8 cellular contexts compared by ENCODE assay signal in genomic region chrX:136878423-136878822, GRCh38. TPM values are rescaled to one million over a fixed set of nuclear protein-coding genes. Genes with fewer than 3 reads are reported as not detected.
DNase-seq lines count a peak whose midpoint lies in the region; ATAC-seq and TF ChIP-seq lines count a peak whose summit lies in the region.

No MANE protein-coding gene starts in this region.

- peaks cover 35% of the 10 kb centered on the region for H4K20me1 ChIP-seq in PC-3 (ENCODE audit: low read length)

- POLR2A ChIA-PET in PC-3 (lab: Charles Lee; ENCODE audit: unreplicated experiment), result interaction anchor here (0.6 kb wide), 1 partner anchor 110 kb away, joined by 13 read pairs; no protein-coding TSS in a partner anchor

- DNase-seq in GM12864 (ENCODE audit: low read depth), result no peak
- DNase-seq in PC-3, result no peak
- DNase-seq in epithelial cell of esophagus (ENCODE audit: low read depth), result no peak
- no peak for DNase-seq in progenitor cell of endocrine pancreas (ENCODE audit: low spot score, unreplicated experiment)
- DNase-seq in hippocampal formation (lab: John Stamatoyannopoulos, UW), result no peak
- no peak for DNase-seq in NCI-H1436 treated with DMSO at 0.1 percent for 48 hours (lab: John Stamatoyannopoulos, UW)

- H3K27me3 Mint-ChIP-seq in progenitor cell of endocrine pancreas, result no peaks in the 10 kb centered on the region

- H3K9me2 ChIP-seq in PC-3 (replicated peaks; ENCODE audit: low read length), result no peaks in the 10 kb centered on the region

- ATAC-seq in PC-3 (no peak), GM21717 (IDR thresholded peaks at IDR 0.05; ENCODE audit: unreplicated experiment) (no peak), GM18873 (IDR thresholded peaks at IDR 0.05; ENCODE audit: low FRiP score, unreplicated experiment) (no peak)

- peaks cover 4% of the 10 kb centered on the region; the same call in 1 of the 2 replicates for H3K4me1 ChIP-seq in PC-3 (ENCODE audit: insufficient read depth, low read length)

- peaks cover 24% of the 10 kb centered on the region for H3K36me3 Mint-ChIP-seq in progenitor cell of endocrine pancreas (ENCODE audit: insufficient read depth)

- BruUV-seq in PC-3 (replicated peaks; lab: Mats Ljungman, UMichigan), result no TSS peak

- TF ChIP-seq CTCF in GM12864 (IDR thresholded peaks at IDR 0.05; ENCODE audit: low read depth, low read length, missing control alignments), result no peak
- no peak for TF ChIP-seq CTCF in PC-3 (conservative IDR thresholded peaks at IDR 0.05; ENCODE audit: low read depth, low read length)
- TF ChIP-seq CTCF in epithelial cell of esophagus (IDR thresholded peaks at IDR 0.05; ENCODE audit: insufficient read depth, low read depth, low read length, missing control alignments), result no peak
- TF ChIP-seq CTCF in progenitor cell of endocrine pancreas (IDR thresholded peaks at IDR 0.05; ENCODE audit: unreplicated experiment), result no peak

- H3K4me3 ChIP-seq in GM12864 (ENCODE audit: low read depth, low read length), result peak overlapping the region; percentile 74
- peak overlapping the region; percentile 93 for H3K4me3 ChIP-seq in PC-3 (ENCODE audit: low read length)
- H3K4me3 ChIP-seq in epithelial cell of esophagus (ENCODE audit: low read length), result peak overlapping the region; percentile 73

- no peaks in the 10 kb centered on the region for H3K9me3 ChIP-seq in PC-3 (ENCODE audit: low read length)

- peak overlapping the region; percentile 97 for H3K4me2 ChIP-seq in PC-3 (ENCODE audit: low read length)

- H3K9me3 Mint-ChIP-seq in progenitor cell of endocrine pancreas (ENCODE audit: low read depth), result peaks cover 10% of the 10 kb centered on the region

- peaks cover 47% of the 10 kb centered on the region for H3K36me3 ChIP-seq in PC-3 (ENCODE audit: low read depth, low read length)

- H3K9ac ChIP-seq in PC-3 (ENCODE audit: low read length), result peak overlapping the region; percentile 100; the same call in 1 of the 2 replicates

- H3K27me3 ChIP-seq in PC-3 (ENCODE audit: low read length), result no peaks in the 10 kb centered on the region

- H3F3A ChIP-seq in PC-3 (ENCODE audit: low read length, unreplicated experiment), result no peaks in the 10 kb centered on the region

- no peak overlapping the region for H3K27ac Mint-ChIP-seq in progenitor cell of endocrine pancreas

- H3K79me2 ChIP-seq in PC-3 (ENCODE audit: low read length), result peaks cover 68% of the 10 kb centered on the region

- no peak overlapping the region for H2AFZ ChIP-seq in PC-3 (ENCODE audit: low read length)

- peaks cover 5% of the 10 kb centered on the region for H3K4me1 Mint-ChIP-seq in progenitor cell of endocrine pancreas (ENCODE audit: low read depth)

- no peak overlapping the region for H3K27ac ChIP-seq in PC-3 (ENCODE audit: low read length)

- CTCF ChIA-PET in PC-3 (lab: Charles Lee), result no interaction called here

- intact Hi-C loops in PC-3 (cut with micrococcal nuclease), result no loop called here

- H3K4me3 Mint-ChIP-seq in progenitor cell of endocrine pancreas (ENCODE audit: low read depth), result peak overlapping the region; percentile 90

RNA-seq across cellular contexts. Expression of gene RBMX, which starts 2.1 kb away (rescaled TPM):
- total RNA-seq in PC-3 (2014; rRNA removed), result 278 and 288 TPM in 2 replicates
- total RNA-seq in progenitor cell of endocrine pancreas, result 425 and 445 TPM in 2 replicates
